Comparison of ENCODE assay signal across 33 cellular contexts in genomic region chr16:76756423-76756822, GRCh38.
DNase-seq lines count a peak whose midpoint lies in the region; ATAC-seq, FAIRE-seq and TF ChIP-seq lines count a peak whose summit lies in the region.
"Had no signal": no experiment of that assay in that cellular context is flagged by ENCODE, and none has a peak within 500 bp of the region (broad histone marks: within the 10 kb centered on the region; RNA-seq: fewer than 3 reads in every experiment).

No MANE protein-coding gene starts in this region.

- POLR2A ChIA-PET in A549 (lab: Yijun Ruan, JAX), result no interaction called here
- POLR2A ChIA-PET in PC-3 (lab: Charles Lee; ENCODE audit: unreplicated experiment), result no interaction called here

- CTCF ChIA-PET in A549 (lab: Yijun Ruan, JAX), result no interaction called here
- CTCF ChIA-PET in PC-3 (lab: Charles Lee), result no interaction called here

- no peaks in the 10 kb centered on the region for H3K79me2 ChIP-seq in PC-3 (ENCODE audit: low read length)

- ATAC-seq in A549 (no peak), PC-3 (peak; percentile 97)
- ATAC-seq: CD8-positive, alpha-beta T cell had no signal

- TF ChIP-seq CTCF in A549 (IDR thresholded peaks at IDR 0.05), result no peak
- no peak for TF ChIP-seq CTCF in PC-3 (conservative IDR thresholded peaks at IDR 0.05; ENCODE audit: low read depth, low read length)
- no peak for TF ChIP-seq CTCF in mesothelial cell of epicardium (IDR thresholded peaks at IDR 0.05; ENCODE audit: unreplicated experiment)
- no peak for TF ChIP-seq CTCF in sigmoid colon (IDR thresholded peaks at IDR 0.05)

- H3K4me3 Mint-ChIP-seq in mesothelial cell of epicardium, result no peak overlapping the region
- H3K4me3 Mint-ChIP-seq: B cell; CD14-positive monocyte; CD4-positive, alpha-beta memory T cell; CD4-positive, alpha-beta T cell; CD4-positive, CD25-positive, alpha-beta regulatory T cell; CD8-positive, alpha-beta memory T cell; CD8-positive, alpha-beta T cell had no signal

- H3K36me3 ChIP-seq in PC-3 (ENCODE audit: low read depth, low read length) (no peaks in the 10 kb centered on the region), sigmoid colon (no peaks in the 10 kb centered on the region)
- H3K36me3 ChIP-seq: BE2C; BLaER1; BLaER1 treated with 17β-estradiol and CSF1 and Interleukin-3, amounts not matched to agents 10 nM and 100 nM had no signal

- TF ChIP-seq POLR2A in A549 (IDR thresholded peaks at IDR 0.05; ENCODE audit: low read length) (no peak), sigmoid colon (IDR thresholded peaks at IDR 0.05) (no peak)

- H2AFZ ChIP-seq in PC-3 (ENCODE audit: low read length), result no peak overlapping the region

- DNase-seq in A549 (ENCODE audit: low read depth in 1 of 2, low spot score in 1 of 2), result no peak
- DNase-seq in HuH-7 (ENCODE audit: low spot score), result peak; percentile 4
- DNase-seq in PC-3, result peak; percentile 62
- no peak for DNase-seq in mesothelial cell of epicardium (ENCODE audit: low spot score in 2 of 2, unreplicated experiment in 2 of 2)
- DNase-seq in DMS79 treated with DMSO at 0.1 percent for 48 hours (lab: John Stamatoyannopoulos, UW), result no peak
- DNase-seq in sigmoid colon, result no peak
- DNase-seq: 8988T; ACHN; AML-193; BE2C; C1 segment of cervical spinal cord; Caco-2; Calu3; CD4-positive, alpha-beta memory T cell; CD4-positive, alpha-beta T cell; CD4-positive, CD25-positive, alpha-beta regulatory T cell; CD8-positive, alpha-beta memory T cell; CD8-positive, alpha-beta T cell; COR-L47; DMS 273 treated with DMSO at 0.1 percent for 48 hours; DMS153; DMS53; DMS79; DND-41; EL had no signal

- H3K27ac Mint-ChIP-seq in mesothelial cell of epicardium, result no peak overlapping the region
- H3K27ac Mint-ChIP-seq: B cell; CD14-positive monocyte; CD4-positive, alpha-beta memory T cell; CD4-positive, alpha-beta T cell; CD4-positive, CD25-positive, alpha-beta regulatory T cell; CD8-positive, alpha-beta memory T cell; CD8-positive, alpha-beta T cell had no signal

- H3K9me3 ChIP-seq in A549 (no peaks in the 10 kb centered on the region), PC-3 (ENCODE audit: low read length) (no peaks in the 10 kb centered on the region), sigmoid colon (no peaks in the 10 kb centered on the region)
- H3K9me3 ChIP-seq: BE2C, BLaER1, Caco-2 had no signal

- BruUV-seq in PC-3 (replicated peaks; lab: Mats Ljungman, UMichigan), result no TSS peak

- intact Hi-C loops in PC-3 (cut with micrococcal nuclease) (loop anchor here (1.0 to 5.0 kb wide), 3 partner anchors 24 to 66 kb away; no protein-coding TSS in a partner anchor), sigmoid colon (cut with DNase I) (no loop called here)

- H3K27me3 ChIP-seq in PC-3 (ENCODE audit: low read length), result no peaks in the 10 kb centered on the region
- no peaks in the 10 kb centered on the region for H3K27me3 ChIP-seq in sigmoid colon
- H3K27me3 ChIP-seq: BE2C; BLaER1; BLaER1 treated with 17β-estradiol and CSF1 and Interleukin-3, amounts not matched to agents 10 nM and 100 nM had no signal

- FAIRE-seq in A549 (lab: Jason Lieb, UNC), result peak; percentile 77
- FAIRE-seq: A204.1, D721Med had no signal

- H3K4me1 ChIP-seq in A549, result no peaks in the 10 kb centered on the region
- H3K4me1 ChIP-seq in PC-3 (ENCODE audit: insufficient read depth, low read length), result peaks cover 7% of the 10 kb centered on the region; the same call in 1 of the 2 replicates
- no peaks in the 10 kb centered on the region for H3K4me1 ChIP-seq in sigmoid colon
- H3K4me1 ChIP-seq: BE2C; BLaER1; BLaER1 treated with 17β-estradiol and CSF1 and Interleukin-3, amounts not matched to agents 10 nM and 100 nM; Caco-2 had no signal

- H4K20me1 ChIP-seq in PC-3 (ENCODE audit: low read length), result no peaks in the 10 kb centered on the region
- H4K20me1 ChIP-seq: BLaER1; BLaER1 treated with 17β-estradiol and CSF1 and Interleukin-3, amounts not matched to agents 10 nM and 100 nM had no signal

- no peak overlapping the region for H3K27ac ChIP-seq in A549
- peak overlapping the region; percentile 46 for H3K27ac ChIP-seq in PC-3 (ENCODE audit: low read length)
- no peak overlapping the region for H3K27ac ChIP-seq in sigmoid colon
- H3K27ac ChIP-seq: 22Rv1; BLaER1; BLaER1 treated with 17β-estradiol and CSF1 and Interleukin-3, amounts not matched to agents 10 nM and 100 nM; C4-2B had no signal

- no peak overlapping the region for H3K9ac ChIP-seq in PC-3 (ENCODE audit: low read length)
- H3K9ac ChIP-seq: BLaER1; BLaER1 treated with 17β-estradiol and CSF1 and Interleukin-3, amounts not matched to agents 10 nM and 100 nM had no signal

- TF ChIP-seq RAD21 in A549 (conservative IDR thresholded peaks at IDR 0.05 in 1 of 2, IDR thresholded peaks at IDR 0.05 in 1 of 2), result no peak

- no peaks in the 10 kb centered on the region for H3K27me3 Mint-ChIP-seq in mesothelial cell of epicardium (ENCODE audit: low read depth)
- H3K27me3 Mint-ChIP-seq: B cell; CD4-positive, alpha-beta memory T cell; CD4-positive, alpha-beta T cell; CD4-positive, CD25-positive, alpha-beta regulatory T cell; CD8-positive, alpha-beta memory T cell had no signal

- no peak overlapping the region for H3K4me3 ChIP-seq in A549
- H3K4me3 ChIP-seq in PC-3 (ENCODE audit: low read length), result no peak overlapping the region
- no peak overlapping the region for H3K4me3 ChIP-seq in sigmoid colon
- H3K4me3 ChIP-seq: BLaER1; BLaER1 treated with 17β-estradiol and CSF1 and Interleukin-3, amounts not matched to agents 10 nM and 100 nM had no signal

- no peaks in the 10 kb centered on the region for H3F3A ChIP-seq in PC-3 (ENCODE audit: low read length, unreplicated experiment)

- no peaks in the 10 kb centered on the region for H3K36me3 Mint-ChIP-seq in mesothelial cell of epicardium
- H3K36me3 Mint-ChIP-seq: CD14-positive monocyte; CD4-positive, alpha-beta memory T cell; CD4-positive, CD25-positive, alpha-beta regulatory T cell; CD8-positive, alpha-beta memory T cell; CD8-positive, alpha-beta T cell had no signal

- H3K9me3 Mint-ChIP-seq in mesothelial cell of epicardium, result peaks cover 23% of the 10 kb centered on the region

- H3K4me1 Mint-ChIP-seq in mesothelial cell of epicardium, result no peaks in the 10 kb centered on the region
- H3K4me1 Mint-ChIP-seq: B cell; CD14-positive monocyte; CD4-positive, alpha-beta memory T cell; CD4-positive, CD25-positive, alpha-beta regulatory T cell; CD8-positive, alpha-beta memory T cell had no signal

- H3K4me2 ChIP-seq in A549, result no peak overlapping the region
- peak overlapping the region; percentile 40 for H3K4me2 ChIP-seq in PC-3 (ENCODE audit: low read length)
- H3K4me2 ChIP-seq: BLaER1; BLaER1 treated with 17β-estradiol and CSF1 and Interleukin-3, amounts not matched to agents 10 nM and 100 nM had no signal

- TF ChIP-seq EP300 in A549 (IDR thresholded peaks at IDR 0.05), result no peak
- TF ChIP-seq EP300 in sigmoid colon (IDR thresholded peaks at IDR 0.05), result no peak

- H3K9me2 ChIP-seq in PC-3 (replicated peaks; ENCODE audit: low read length), result no peaks in the 10 kb centered on the region

TF ChIP-seq in A549, 52 proteins besides CTCF, POLR2A, EP300 and RAD21:
- TF ChIP-seq JUN (IDR thresholded peaks at IDR 0.05), result no peak
- TF ChIP-seq HOXA7 (CRISPR knock-in tag; IDR thresholded peaks at IDR 0.05), result no peak
- no peak for TF ChIP-seq SREBF2 (IDR thresholded peaks at IDR 0.05)
- no peak for TF ChIP-seq FOSL2 (IDR thresholded peaks at IDR 0.05)
- no peak for TF ChIP-seq FOSL2 (CRISPR knock-in tag; IDR thresholded peaks at IDR 0.05)
- TF ChIP-seq RFX5 (IDR thresholded peaks at IDR 0.05), result no peak
- no peak for TF ChIP-seq ZFP36 (IDR thresholded peaks at IDR 0.05; ENCODE audit: borderline replicate concordance, partially characterized antibody)
- no peak for TF ChIP-seq MAZ (IDR thresholded peaks at IDR 0.05; ENCODE audit: borderline replicate concordance, low read depth, low read length)
- no peak for TF ChIP-seq HOXB13 (CRISPR knock-in tag; IDR thresholded peaks at IDR 0.05; ENCODE audit: low read depth)
- no peak for TF ChIP-seq CHD2 (IDR thresholded peaks at IDR 0.05; ENCODE audit: low read length, partially characterized antibody)
- no peak for TF ChIP-seq USF2 (IDR thresholded peaks at IDR 0.05)
- no peak for TF ChIP-seq CBX8 (IDR thresholded peaks at IDR 0.05)
- TF ChIP-seq E2F6 (IDR thresholded peaks at IDR 0.05; ENCODE audit: borderline replicate concordance, low read depth), result no peak
- TF ChIP-seq, protein P1, sequence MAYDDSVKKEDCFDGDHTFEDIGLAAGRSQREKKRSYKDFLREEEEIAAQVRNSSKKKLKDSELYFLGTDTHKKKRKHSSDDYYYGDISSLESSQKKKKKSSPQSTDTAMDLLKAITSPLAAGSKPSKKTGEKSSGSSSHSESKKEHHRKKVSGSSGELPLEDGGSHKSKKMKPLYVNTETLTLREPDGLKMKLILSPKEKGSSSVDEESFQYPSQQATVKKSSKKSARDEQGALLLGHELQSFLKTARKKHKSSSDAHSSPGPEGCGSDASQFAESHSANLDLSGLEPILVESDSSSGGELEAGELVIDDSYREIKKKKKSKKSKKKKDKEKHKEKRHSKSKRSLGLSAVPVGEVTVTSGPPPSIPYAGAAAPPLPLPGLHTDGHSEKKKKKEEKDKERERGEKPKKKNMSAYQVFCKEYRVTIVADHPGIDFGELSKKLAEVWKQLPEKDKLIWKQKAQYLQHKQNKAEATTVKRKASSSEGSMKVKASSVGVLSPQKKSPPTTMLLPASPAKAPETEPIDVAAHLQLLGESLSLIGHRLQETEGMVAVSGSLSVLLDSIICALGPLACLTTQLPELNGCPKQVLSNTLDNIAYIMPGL (CRISPR knock-in tag; IDR thresholded peaks at IDR 0.05; ENCODE audit: borderline replicate concordance), result no peak
- TF ChIP-seq EHMT2 (IDR thresholded peaks at IDR 0.05; ENCODE audit: low read depth), result no peak

Comparison
In these comparisons a context has a peak if more than half of its experiments do, and no peak if none do; other contexts are left out.
1. DNase-seq: peak in HuH-7 (single experiment) and PC-3 (single experiment); none in A549 (0 of 2), mesothelial cell of epicardium (0 of 2), DMS79 treated with DMSO at 0.1 percent for 48 hours (single experiment) and sigmoid colon (single experiment).